ENCODE assay signal across 21 cellular contexts in genomic region chr4:156738756-156739155, GRCh38.
A peak's percentile ranks its signal among the peaks of the same experiment; 100 is the strongest.
DNase-seq lines count a peak whose midpoint lies in the region; ATAC-seq and TF ChIP-seq lines count a peak whose summit lies in the region.
"Had no signal": no experiment of that assay in that cellular context is flagged by ENCODE, and none has a peak within 500 bp of the region (broad histone marks: within the 10 kb centered on the region; RNA-seq: fewer than 3 reads in every experiment).

No MANE protein-coding gene starts in this region.

- H3F3A ChIP-seq in GM23338 (replicated peaks; ENCODE audit: low read depth): no peaks in the 10 kb centered on the region

- H3K9me3 ChIP-seq in T-helper 17 cell (ENCODE audit: control insufficient read depth, low read length, poor library complexity, severe bottlenecking): no peaks in the 10 kb centered on the region
- H3K9me3 ChIP-seq: BE2C; BLaER1 treated with 17β-estradiol and CSF1 and Interleukin-3, amounts not matched to agents 10 nM and 100 nM; HAP-1 had no signal

- 0 out of 3 replicates have a peak, but pooled peaks cover 2% of the 10 kb centered on the region for H3K36me3 Mint-ChIP-seq in GM23338 (ENCODE audit: low read depth)
- no peaks in the 10 kb centered on the region for H3K36me3 Mint-ChIP-seq in T-helper 17 cell (ENCODE audit: low read depth)
- H3K36me3 Mint-ChIP-seq: CD14-positive monocyte; CD8-positive, alpha-beta memory T cell had no signal

- H3K27me3 Mint-ChIP-seq in GM23338 (ENCODE audit: insufficient read depth, low read depth, poor library complexity) (no peaks in the 10 kb centered on the region), T-helper 17 cell (no peaks in the 10 kb centered on the region)
- H3K27me3 Mint-ChIP-seq: CD4-positive, alpha-beta T cell; CD8-positive, alpha-beta memory T cell had no signal

- H3K4me3 ChIP-seq in GM23338: no peak overlapping the region
- H3K4me3 ChIP-seq: BLaER1 treated with 17β-estradiol and CSF1 and Interleukin-3, amounts not matched to agents 10 nM and 100 nM; GM23248; HAP-1 had no signal

- no peaks in the 10 kb centered on the region for H3K27me3 ChIP-seq in GM23338 (ENCODE audit: insufficient read depth)
- H3K27me3 ChIP-seq: BE2C; BLaER1 treated with 17β-estradiol and CSF1 and Interleukin-3, amounts not matched to agents 10 nM and 100 nM had no signal

- no peak overlapping the region; the same call in 1 of the 2 replicates for H3K27ac Mint-ChIP-seq in GM23338
- no peak overlapping the region for H3K27ac Mint-ChIP-seq in T-helper 17 cell
- H3K27ac Mint-ChIP-seq: CD14-positive monocyte; CD4-positive, alpha-beta T cell; CD8-positive, alpha-beta memory T cell; HFFc6 had no signal

- H3K9me2 ChIP-seq in GM23338 (ENCODE audit: insufficient read depth): no peaks in the 10 kb centered on the region

- no peaks in the 10 kb centered on the region for H4K20me1 ChIP-seq in GM23338 (replicated peaks; ENCODE audit: insufficient read depth)
- H4K20me1 ChIP-seq: BLaER1 treated with 17β-estradiol and CSF1 and Interleukin-3, amounts not matched to agents 10 nM and 100 nM had no signal

- no peak overlapping the region for H3K27ac ChIP-seq in GM23338 (ENCODE audit: low read depth)
- H3K27ac ChIP-seq: 22Rv1; BLaER1 treated with 17β-estradiol and CSF1 and Interleukin-3, amounts not matched to agents 10 nM and 100 nM; GM23248 had no signal

- no peaks in the 10 kb centered on the region for H3K36me3 ChIP-seq in GM23338 (ENCODE audit: insufficient read depth)
- H3K36me3 ChIP-seq: BE2C; BLaER1 treated with 17β-estradiol and CSF1 and Interleukin-3, amounts not matched to agents 10 nM and 100 nM; HAP-1 had no signal

- H2AFZ ChIP-seq in GM23338: no peak overlapping the region
- H2AFZ ChIP-seq: GM23248 had no signal

- no peak for TF ChIP-seq CTCF in GM23338 (conservative IDR thresholded peaks at IDR 0.05; ENCODE audit: low read depth in 2 of 2)

- no peak overlapping the region for H3K4me2 ChIP-seq in GM23338
- H3K4me2 ChIP-seq: BLaER1 treated with 17β-estradiol and CSF1 and Interleukin-3, amounts not matched to agents 10 nM and 100 nM had no signal

- H3K9me3 Mint-ChIP-seq in GM23338: no peaks in the 10 kb centered on the region

- H3K79me2 ChIP-seq in GM23338 (replicated peaks; ENCODE audit: insufficient read depth): no peaks in the 10 kb centered on the region

- ATAC-seq in GM23338: no peak
- no peak for ATAC-seq in T-helper 17 cell

- no peaks in the 10 kb centered on the region for H3K4me1 Mint-ChIP-seq in GM23338
- H3K4me1 Mint-ChIP-seq in T-helper 17 cell: no peaks in the 10 kb centered on the region
- H3K4me1 Mint-ChIP-seq: CD14-positive monocyte; CD8-positive, alpha-beta memory T cell had no signal

- peaks cover 7% of the 10 kb centered on the region; the same call in 1 of the 2 replicates for H3K4me1 ChIP-seq in GM23338 (ENCODE audit: insufficient read depth)
- H3K4me1 ChIP-seq: BE2C; BLaER1 treated with 17β-estradiol and CSF1 and Interleukin-3, amounts not matched to agents 10 nM and 100 nM; HAP-1 had no signal

- no peak overlapping the region for H3K4me3 Mint-ChIP-seq in GM23338
- H3K4me3 Mint-ChIP-seq in T-helper 17 cell: no peak overlapping the region
- H3K4me3 Mint-ChIP-seq: CD14-positive monocyte; CD4-positive, alpha-beta T cell; CD8-positive, alpha-beta memory T cell; HFFc6 had no signal

- peak; percentile 12 for DNase-seq in NCI-H2171 treated with DMSO at 0.1 percent for 48 hours (lab: John Stamatoyannopoulos, UW)
- no peak for DNase-seq in NCI-H2171 (lab: John Stamatoyannopoulos, UW)
- DNase-seq in NCI-H82 (lab: John Stamatoyannopoulos, UW): peak; percentile 86
- DNase-seq in left kidney (ENCODE audit: low read depth, low spot score): peak; percentile 50
- no peak for DNase-seq in GOT3 (lab: John Stamatoyannopoulos, UW)
- no peak for DNase-seq in GM23338 (ENCODE audit: low spot score)
- DNase-seq in T-helper 17 cell: no peak
- DNase-seq in SK-N-DZ (ENCODE audit: low spot score): no peak
- DNase-seq: ACHN; AML-193; BE2C; CD4-positive, alpha-beta T cell; CD8-positive, alpha-beta memory T cell; DMS153; DND-41; GM23248; HFFc6 had no signal

TF ChIP-seq in GM23338, 12 proteins besides CTCF, POLR2A, EP300 and RAD21 (continues in another document):
- TF ChIP-seq ZNF331 (CRISPR knock-in tag; IDR thresholded peaks at IDR 0.05; ENCODE audit: low read depth): no peak
- TF ChIP-seq CREB1 (CRISPR knock-in tag; IDR thresholded peaks at IDR 0.05; ENCODE audit: low read depth): no peak
- TF ChIP-seq REST (IDR thresholded peaks at IDR 0.05; ENCODE audit: unreplicated experiment): no peak
- TF ChIP-seq NANOG (IDR thresholded peaks at IDR 0.05; ENCODE audit: borderline replicate concordance): no peak

Comparison
In these comparisons a context has a peak if more than half of its experiments do, and no peak if none do; other contexts are left out.
1. DNase-seq: peak in NCI-H2171 treated with DMSO at 0.1 percent for 48 hours (single experiment), NCI-H82 (single experiment) and left kidney (single experiment); none in NCI-H2171 (single experiment), GOT3 (single experiment), GM23338 (single experiment), T-helper 17 cell (0 of 3) and SK-N-DZ (single experiment).